ENCODE assay signal across 8 cellular contexts in the genomic region with DNA sequence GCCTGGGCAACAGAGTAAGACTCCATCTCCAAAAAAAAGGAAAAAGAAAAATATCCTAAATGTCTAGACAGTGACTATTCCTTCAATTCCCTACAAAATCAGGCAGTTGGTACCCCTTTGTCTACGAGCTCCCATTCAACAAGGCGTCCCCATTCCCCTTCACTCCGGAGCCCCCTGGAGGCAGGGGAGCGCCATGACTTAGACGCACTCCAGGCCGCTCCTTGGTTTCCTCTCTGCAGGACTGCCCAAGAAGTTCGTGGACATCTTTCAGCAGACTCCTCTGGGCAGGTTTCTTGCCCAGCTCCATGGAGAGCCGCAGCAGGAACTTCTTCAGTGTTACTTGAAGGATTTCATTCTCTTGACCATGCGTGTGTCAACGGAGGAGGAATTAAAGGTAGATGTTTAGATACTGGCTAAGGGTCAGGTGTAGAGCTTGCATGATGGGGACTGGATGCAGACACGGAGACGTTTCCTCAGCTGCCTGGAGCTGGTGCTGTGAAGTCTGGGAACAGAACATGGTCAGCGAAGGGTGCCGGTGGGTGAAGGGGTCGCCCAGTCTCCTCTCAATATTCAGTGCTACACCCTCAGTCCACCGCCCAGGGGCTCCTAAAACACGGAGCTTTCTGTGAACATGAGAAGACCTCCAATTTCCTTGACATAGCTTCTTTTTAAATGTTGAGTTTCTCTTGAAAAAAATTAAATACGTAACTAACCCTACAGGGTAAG. TPM values are rescaled to one million over a fixed set of nuclear protein-coding genes. Genes with fewer than 3 reads are reported as not detected.
DNase-seq lines count a peak whose midpoint lies in the region; ATAC-seq, FAIRE-seq and TF ChIP-seq lines count a peak whose summit lies in the region.

No MANE protein-coding gene starts in this region.

- in situ Hi-C loops in G401 (cut with HindIII; ENCODE audit: low sequenced_read_pairs), result no loop called here

- H3K36me3 ChIP-seq in bronchial epithelial cell (ENCODE audit: control insufficient read depth, insufficient read depth, low read length), result peaks cover 43% of the 10 kb centered on the region

- no peak overlapping the region for H3K4me3 ChIP-seq in bronchial epithelial cell (ENCODE audit: low read depth, low read length)

- intact Hi-C loops in posterior vena cava (cut with DNase I), result no loop called here

- ATAC-seq in GM21576 (IDR thresholded peaks at IDR 0.05; ENCODE audit: unreplicated experiment), result no peak

- no peaks in the 10 kb centered on the region for H3K27me3 ChIP-seq in bronchial epithelial cell (ENCODE audit: control insufficient read depth, insufficient read depth, low read length)

- DNase-seq in DMS53 (lab: John Stamatoyannopoulos, UW) (peak; percentile 42), DMS53 treated with DMSO at 0.1 percent for 48 hours (lab: John Stamatoyannopoulos, UW; ENCODE audit: unreplicated experiment) (no peak), M059J (ENCODE audit: low read depth) (peak; percentile 17), bronchial epithelial cell (ENCODE audit: low read depth) (no peak), posterior vena cava (ENCODE audit: low spot score) (peak; percentile 62), LoVo (ENCODE audit: low spot score) (no peak), G401 (ENCODE audit: low spot score) (no peak)

- TF ChIP-seq CTCF in bronchial epithelial cell (IDR thresholded peaks at IDR 0.05; ENCODE audit: insufficient read depth, low read length, severe bottlenecking), result peak; percentile 28

- FAIRE-seq in bronchial epithelial cell (lab: Jason Lieb, UNC), result no peak

RNA-seq across cellular contexts. Expression of gene ENDOV, which starts 53.3 kb away (rescaled TPM):
- 11.6 and 18.8 TPM in 2 replicates for total RNA-seq in M059J (2014; rRNA removed; shearing (Covaris generic))
- total RNA-seq in bronchial epithelial cell, result 19.5 and 20.6 TPM in 2 replicates
- 10 to 100 TPM; 14.1 to 15.5 TPM for total RNA-seq in posterior vena cava
- total RNA-seq in G401 (2014; rRNA removed; shearing (Covaris generic)), result 28.1 and 30.7 TPM in 2 replicates

Comparison
In these comparisons a context has a peak if more than half of its experiments do, and no peak if none do; other contexts are left out.
1. DNase-seq: peak in DMS53 (single experiment), M059J (single experiment) and posterior vena cava (single experiment); none in DMS53 treated with DMSO at 0.1 percent for 48 hours (single experiment), bronchial epithelial cell (single experiment), LoVo (single experiment) and G401 (single experiment).